In genomic region chr7:32941996-32942782, GRCh38 we compare ENCODE assay signal across 1 cellular context.
A peak's percentile ranks its signal among the peaks of the same experiment; 100 is the strongest.
TF ChIP-seq lines count a peak whose summit lies in the region.

No MANE protein-coding gene starts in this region.

TF ChIP-seq in HepG2, 621 proteins besides CTCF, POLR2A, EP300 and RAD21 (continued from another document and continues in another):
- TF ChIP-seq ZNF280B (CRISPR knock-in tag; IDR thresholded peaks at IDR 0.05; ENCODE audit: borderline replicate concordance) (no peak), SAFB2 (CRISPR knock-in tag; IDR thresholded peaks at IDR 0.05; ENCODE audit: borderline replicate concordance, low read depth) (no peak), ETV6 (CRISPR knock-in tag; conservative IDR thresholded peaks at IDR 0.05) (no peak), ZFP91 (CRISPR knock-in tag; IDR thresholded peaks at IDR 0.05; ENCODE audit: borderline replicate concordance) (0 out of 2 replicates have a peak, but pooled peaks have one; percentile 10), POLR2AphosphoS5 (IDR thresholded peaks at IDR 0.05; ENCODE audit: low read depth, low read length) (peak; percentile 38; the same call in 1 of the 2 replicates), ZFP82 (CRISPR knock-in tag; IDR thresholded peaks at IDR 0.05; ENCODE audit: borderline replicate concordance) (no peak), SNAPC5 (CRISPR knock-in tag; IDR thresholded peaks at IDR 0.05; ENCODE audit: borderline replicate concordance) (0 out of 2 replicates have a peak, but pooled peaks have one; percentile 22), ARNTL (CRISPR knock-in tag; IDR thresholded peaks at IDR 0.05) (0 out of 2 replicates have a peak, but pooled peaks have one; percentile 9), ZNF383 (CRISPR knock-in tag; IDR thresholded peaks at IDR 0.05; ENCODE audit: borderline replicate concordance) (no peak), ZNF891 (CRISPR knock-in tag; IDR thresholded peaks at IDR 0.05) (peak; percentile 39; the same call in 1 of the 2 replicates), ELK4 (CRISPR knock-in tag; IDR thresholded peaks at IDR 0.05; ENCODE audit: borderline replicate concordance) (no peak), DZIP1 (CRISPR knock-in tag; IDR thresholded peaks at IDR 0.05) (no peak), PHF8 (CRISPR knock-in tag; IDR thresholded peaks at IDR 0.05) (peak; percentile 38; the same call in 1 of the 2 replicates), ZNF670 (CRISPR knock-in tag; IDR thresholded peaks at IDR 0.05; ENCODE audit: borderline replicate concordance) (no peak), NONO (IDR thresholded peaks at IDR 0.05) (no peak), NONO (CRISPR knock-in tag; conservative IDR thresholded peaks at IDR 0.05) (no peak), MXI1 (IDR thresholded peaks at IDR 0.05; ENCODE audit: borderline replicate concordance, low read depth, low read length) (no peak), TCF7 (IDR thresholded peaks at IDR 0.05; ENCODE audit: low read depth) (no peak), ZNF615 (CRISPR knock-in tag; IDR thresholded peaks at IDR 0.05; ENCODE audit: borderline replicate concordance) (0 out of 2 replicates have a peak, but pooled peaks have one; percentile 59), CREB1 (IDR thresholded peaks at IDR 0.05) (no peak), CREB1 (CRISPR knock-in tag; IDR thresholded peaks at IDR 0.05) (no peak), EED (CRISPR knock-in tag; IDR thresholded peaks at IDR 0.05) (no peak), KMT2B (CRISPR knock-in tag; IDR thresholded peaks at IDR 0.05) (peak; percentile 43; the same call in 1 of the 2 replicates), ZXDC (CRISPR knock-in tag; IDR thresholded peaks at IDR 0.05) (0 out of 2 replicates have a peak, but pooled peaks have one; percentile 59), PRDM10 (CRISPR knock-in tag; IDR thresholded peaks at IDR 0.05; ENCODE audit: low read depth) (no peak), SNAI1 (CRISPR knock-in tag; IDR thresholded peaks at IDR 0.05; ENCODE audit: borderline replicate concordance) (no peak), AKAP8 (CRISPR knock-in tag; IDR thresholded peaks at IDR 0.05) (no peak), RARG (CRISPR knock-in tag; IDR thresholded peaks at IDR 0.05; ENCODE audit: low read depth) (0 out of 2 replicates have a peak, but pooled peaks have one; percentile 60), ZFP36L1 (CRISPR knock-in tag; IDR thresholded peaks at IDR 0.05) (no peak), NBN (conservative IDR thresholded peaks at IDR 0.05) (no peak), ISL2 (CRISPR knock-in tag; IDR thresholded peaks at IDR 0.05) (no peak), POLR2G (IDR thresholded peaks at IDR 0.05; ENCODE audit: low read depth, low read length) (0 out of 2 replicates have a peak, but pooled peaks have one; percentile 11), ZBTB49 (CRISPR knock-in tag; IDR thresholded peaks at IDR 0.05; ENCODE audit: borderline replicate concordance) (no peak)
